Comparison of ENCODE assay signal across 25 cellular contexts in the genomic region with DNA sequence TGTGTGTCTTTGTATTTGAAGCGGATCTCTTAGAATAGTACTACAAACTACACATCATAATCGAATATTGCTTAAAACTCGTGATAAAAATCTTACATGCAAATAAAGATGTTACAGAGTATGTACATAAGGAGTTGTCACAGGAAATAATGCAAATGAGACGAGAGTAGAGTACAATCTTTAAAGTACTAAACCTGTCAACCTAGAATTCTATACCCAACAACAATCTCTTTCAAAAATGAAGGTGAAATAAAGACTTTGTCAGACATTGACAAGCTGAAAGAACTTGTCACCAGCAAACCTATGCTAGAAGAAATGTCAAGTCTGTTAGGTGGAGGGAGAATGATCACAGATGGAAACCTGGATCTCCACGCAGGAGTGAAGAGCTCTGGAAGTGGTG.
"Had no signal": no experiment of that assay in that cellular context is flagged by ENCODE, and none has a peak within 500 bp of the region (broad histone marks: within the 10 kb centered on the region; RNA-seq: fewer than 3 reads in every experiment).

No MANE protein-coding gene starts in this region.

- H3K9me3 ChIP-seq: colonic mucosa had no signal

- H3K27ac ChIP-seq: colonic mucosa, coronary artery, epithelial cell of prostate, esophagus muscularis mucosa, esophagus squamous epithelium, foreskin keratinocyte, gastrocnemius medialis, gastroesophageal sphincter, heart left ventricle, heart right ventricle, hepatocyte had no signal

- DNase-seq: colonic mucosa; cortex of kidney; dermis blood vessel endothelial cell; dorsolateral prefrontal cortex; effector CD4-positive, alpha-beta T cell; effector CD8-positive, alpha-beta T cell; effector memory CD4-positive, alpha-beta T cell; effector memory CD8-positive, alpha-beta T cell; endodermal cell; erythroblast; esophagus squamous epithelium; foreskin fibroblast; foreskin keratinocyte; foreskin melanocyte; gastrocnemius medialis; glutamatergic neuron; head of caudate nucleus; heart left ventricle; heart right ventricle had no signal

- H3K79me2 ChIP-seq: hepatocyte had no signal

- H3K4me1 ChIP-seq: colonic mucosa, foreskin keratinocyte, gastrocnemius medialis, gastroesophageal sphincter, heart left ventricle had no signal

- H2AFZ ChIP-seq: hepatocyte had no signal

- H3K36me3 ChIP-seq: colonic mucosa had no signal

- H3K4me3 ChIP-seq: colonic mucosa, coronary artery, dorsolateral prefrontal cortex, esophagus muscularis mucosa, esophagus squamous epithelium, gastrocnemius medialis, gastroesophageal sphincter, heart left ventricle, heart right ventricle, hepatocyte had no signal

- H3K27me3 ChIP-seq: colonic mucosa, dorsolateral prefrontal cortex, esophagus muscularis mucosa, esophagus squamous epithelium, gastrocnemius medialis, gastroesophageal sphincter, heart left ventricle, heart right ventricle, hepatocyte had no signal

- H3K4me2 ChIP-seq: hepatocyte had no signal

- ATAC-seq: effector memory CD8-positive, alpha-beta T cell; esophagus mucosa; foreskin keratinocyte; gastrocnemius medialis; gastroesophageal sphincter; heart left ventricle; heart right ventricle had no signal
